Comparison of ENCODE assay signal across 1 cellular context in the genomic region with DNA sequence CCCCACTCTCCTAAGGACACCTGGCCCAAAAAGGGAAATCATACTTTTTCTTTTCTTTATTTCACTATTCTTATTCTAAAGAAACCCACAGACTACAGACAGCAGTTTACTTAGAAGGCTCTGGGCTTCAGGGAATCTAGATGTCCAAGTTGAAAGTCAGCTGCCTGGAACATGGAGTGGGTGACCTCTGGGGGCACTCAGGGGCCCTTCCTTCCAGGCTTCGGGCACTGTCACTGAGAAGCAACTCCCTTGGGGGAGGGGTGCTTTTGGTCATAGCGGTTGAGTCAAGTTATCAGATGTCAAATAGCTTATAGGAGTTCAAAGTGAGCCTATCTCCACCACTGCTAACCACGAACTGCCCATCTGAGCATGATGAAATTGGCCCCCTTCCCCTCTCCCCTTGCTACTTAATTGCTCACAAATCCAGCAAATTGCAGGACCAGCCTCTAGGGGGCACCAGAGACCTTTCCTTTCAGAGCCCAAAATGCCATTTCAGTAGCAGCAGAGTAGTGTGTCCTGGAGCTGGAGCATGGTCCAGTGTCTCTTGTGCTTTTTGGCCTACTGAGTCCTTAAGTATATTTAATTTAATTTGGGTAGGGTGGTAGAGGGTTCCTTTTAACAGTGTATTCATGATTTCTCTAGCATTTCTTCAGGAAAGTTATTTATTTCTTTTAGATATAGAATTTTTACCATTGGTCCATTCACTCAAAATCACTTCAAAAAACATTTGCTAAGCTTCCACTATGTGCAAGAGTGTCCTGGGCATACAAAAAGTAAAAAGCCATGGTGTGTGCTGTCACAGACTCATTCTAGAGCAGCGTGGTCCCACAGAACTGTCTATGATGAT.
TF ChIP-seq lines count a peak whose summit lies in the region.

No MANE protein-coding gene starts in this region.

TF ChIP-seq in HEK293, 187 proteins besides CTCF, POLR2A, EP300 and RAD21 (continued from another document):
- TF ChIP-seq ZNF280D (tag by site-specific recombination; IDR thresholded peaks at IDR 0.05): no peak
- 0 out of 2 replicates have a peak, but pooled peaks have one; percentile 35 for TF ChIP-seq PRDM1 (tag by site-specific recombination; IDR thresholded peaks at IDR 0.05)
- TF ChIP-seq, protein P1, sequence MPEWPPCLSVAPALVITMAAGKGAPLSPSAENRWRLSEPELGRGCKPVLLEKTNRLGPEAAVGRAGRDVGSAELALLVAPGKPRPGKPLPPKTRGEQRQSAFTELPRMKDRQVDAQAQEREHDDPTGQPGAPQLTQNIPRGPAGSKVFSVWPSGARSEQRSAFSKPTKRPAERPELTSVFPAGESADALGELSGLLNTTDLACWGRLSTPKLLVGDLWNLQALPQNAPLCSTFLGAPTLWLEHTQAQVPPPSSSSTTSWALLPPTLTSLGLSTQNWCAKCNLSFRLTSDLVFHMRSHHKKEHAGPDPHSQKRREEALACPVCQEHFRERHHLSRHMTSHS (tag by site-specific recombination; IDR thresholded peaks at IDR 0.05): no peak
- TF ChIP-seq ZNF548 (tag by site-specific recombination; IDR thresholded peaks at IDR 0.05): no peak
- TF ChIP-seq ZNF391 (tag by site-specific recombination; IDR thresholded peaks at IDR 0.05; ENCODE audit: borderline replicate concordance, low read depth): no peak
- TF ChIP-seq ZNF623 (tag by site-specific recombination; IDR thresholded peaks at IDR 0.05): peak; percentile 16; the same call in 1 of the 2 replicates
- peak; percentile 69 for TF ChIP-seq ZNF660 (tag by site-specific recombination; IDR thresholded peaks at IDR 0.05)
- no peak for TF ChIP-seq ZNF48 (tag by site-specific recombination; IDR thresholded peaks at IDR 0.05)
- TF ChIP-seq ZNF341 (tag by site-specific recombination; IDR thresholded peaks at IDR 0.05; ENCODE audit: low read depth): no peak
- no peak for TF ChIP-seq KLF10 (tag by site-specific recombination; IDR thresholded peaks at IDR 0.05)
- no peak for TF ChIP-seq GFI1B (tag by site-specific recombination; IDR thresholded peaks at IDR 0.05)
- no peak for TF ChIP-seq KLF1 (tag by site-specific recombination; IDR thresholded peaks at IDR 0.05)
